In the genomic region with DNA sequence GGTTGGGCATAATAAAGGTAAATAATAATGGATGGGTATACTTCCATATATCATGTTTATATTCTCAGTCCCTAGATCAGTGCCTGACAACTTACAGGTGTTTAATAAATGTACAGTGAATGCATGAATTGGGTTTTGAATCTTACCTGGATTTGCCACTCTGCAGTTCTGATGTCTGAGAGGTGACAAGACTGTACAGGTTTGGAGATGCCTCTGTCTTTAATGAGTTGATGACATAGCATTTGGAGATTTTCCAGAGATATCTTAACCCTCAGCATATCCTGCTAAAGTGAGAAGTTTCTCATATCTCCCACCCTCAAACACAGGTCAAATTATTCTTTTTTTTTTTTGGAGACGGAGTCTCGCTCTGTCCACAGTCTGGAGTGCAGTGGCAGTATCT, we compare ENCODE assay signal across 14 cellular contexts. TPM values are rescaled to one million over a fixed set of nuclear protein-coding genes. Genes with fewer than 3 reads are reported as not detected.
DNase-seq lines count a peak whose midpoint lies in the region; ATAC-seq and TF ChIP-seq lines count a peak whose summit lies in the region.
"Had no signal": no experiment of that assay in that cellular context is flagged by ENCODE, and none has a peak within 500 bp of the region (broad histone marks: within the 10 kb centered on the region; RNA-seq: fewer than 3 reads in every experiment).

No MANE protein-coding gene starts in this region.

- intact Hi-C loops in CD4-positive, alpha-beta memory T cell (cut with micrococcal nuclease) = no loop called here
- intact Hi-C loops in lower lobe of right lung (cut with DNase I) = no loop called here

- H3K36me3 Mint-ChIP-seq in CD4-positive, alpha-beta memory T cell = peaks cover 0 to 23% of the 10 kb centered on the region in 2 donors
- H3K36me3 Mint-ChIP-seq in activated naive CD8-positive, alpha-beta T cell treated with anti-CD3 and anti-CD28 coated beads, Interleukin-2, amount 50 U/mL, for 24 hours (ENCODE audit: low read depth) = peaks cover 4% of the 10 kb centered on the region
- peaks cover 38% of the 10 kb centered on the region for H3K36me3 Mint-ChIP-seq in effector memory CD8-positive, alpha-beta T cell (ENCODE audit: insufficient read depth)

- H3K27ac Mint-ChIP-seq in CD4-positive, alpha-beta memory T cell = peak overlapping the region in 4 of 7 donors; percentile 17 to 79 (median 45)
- H3K27ac Mint-ChIP-seq in activated naive CD8-positive, alpha-beta T cell treated with anti-CD3 and anti-CD28 coated beads, Interleukin-2, amount 50 U/mL, for 24 hours = no peak overlapping the region
- H3K27ac Mint-ChIP-seq in effector memory CD8-positive, alpha-beta T cell = peak overlapping the region in 1 of 2 donors; percentile 99
- H3K27ac Mint-ChIP-seq: activated B cell treated with CpG ODN at 0.5 μM for 24 hours; activated T-helper 2 cell treated with anti-CD3 and anti-CD28 coated beads, Interferon-gamma antibody, Interleukin-2, Interleukin-4, amounts not matched to agents 10 μg/mL and 5 μg/mL and 100 μg/mL, durations not matched to agents 14 hours and 24 hours and 36 hours; HFFc6 had no signal

- H4K20me1 ChIP-seq in Karpas-422 (ENCODE audit: insufficient read depth, low read depth, low read length) = peaks cover 14% of the 10 kb centered on the region

- CTCF ChIA-PET in CD4-positive, alpha-beta memory T cell (lab: Charles Lee; ENCODE audit: partially characterized antibody) = no interaction called here

- H3K4me3 ChIP-seq in ACC112 (ENCODE audit: low read depth, low read length) = peak overlapping the region; percentile 91; the same call in 1 of the 2 replicates
- no peak overlapping the region for H3K4me3 ChIP-seq in CD4-positive, alpha-beta memory T cell (ENCODE audit: low read length in 2 of 2)
- H3K4me3 ChIP-seq in lower lobe of right lung = peak overlapping the region; percentile 73
- H3K4me3 ChIP-seq in Karpas-422 (ENCODE audit: low read length) = no peak overlapping the region

- H3K27me3 Mint-ChIP-seq in CD4-positive, alpha-beta memory T cell = no peaks in the 10 kb centered on the region
- no peaks in the 10 kb centered on the region for H3K27me3 Mint-ChIP-seq in activated naive CD8-positive, alpha-beta T cell treated with anti-CD3 and anti-CD28 coated beads, Interleukin-2, amount 50 U/mL, for 24 hours
- no peaks in the 10 kb centered on the region for H3K27me3 Mint-ChIP-seq in effector memory CD8-positive, alpha-beta T cell
- H3K27me3 Mint-ChIP-seq: activated B cell treated with CpG ODN at 0.5 μM for 24 hours had no signal

- POLR2A ChIA-PET in CD4-positive, alpha-beta memory T cell (lab: Charles Lee; ENCODE audit: partially characterized antibody) = no interaction called here

- H3K27me3 ChIP-seq in ACC112 (ENCODE audit: insufficient read depth, low read length) (no peaks in the 10 kb centered on the region), lower lobe of right lung (ENCODE audit: low read depth) (no peaks in the 10 kb centered on the region), Karpas-422 (ENCODE audit: low read length) (no peaks in the 10 kb centered on the region)
- no peaks in the 10 kb centered on the region for H3K27me3 ChIP-seq in CD4-positive, alpha-beta memory T cell (ENCODE audit: insufficient read depth, low read length)

- no peak for TF ChIP-seq CTCF in lower lobe of right lung (IDR thresholded peaks at IDR 0.05)

- no peaks in the 10 kb centered on the region for H3K9me3 ChIP-seq in CD4-positive, alpha-beta memory T cell (ENCODE audit: control insufficient read depth in 1 of 2, low read length in 2 of 2)
- no peaks in the 10 kb centered on the region for H3K9me3 ChIP-seq in lower lobe of right lung
- H3K9me3 ChIP-seq in Karpas-422 (ENCODE audit: low read length) = no peaks in the 10 kb centered on the region

- peaks cover 5% of the 10 kb centered on the region for H3K4me1 ChIP-seq in ACC112 (ENCODE audit: control insufficient read depth, insufficient read depth, low read length, unreplicated experiment)
- peaks cover 30% of the 10 kb centered on the region for H3K4me1 ChIP-seq in CD4-positive, alpha-beta memory T cell (ENCODE audit: insufficient read depth, low read length)
- H3K4me1 ChIP-seq in lower lobe of right lung = peaks cover 40% of the 10 kb centered on the region
- peaks cover 38% of the 10 kb centered on the region for H3K4me1 ChIP-seq in Karpas-422 (ENCODE audit: low read length)

- H2AFZ ChIP-seq in ACC112 (ENCODE audit: low read length, unreplicated experiment) (no peak overlapping the region), Karpas-422 (ENCODE audit: low read length) (no peak overlapping the region)

- H3K27ac ChIP-seq in ACC112 (ENCODE audit: low read depth, low read length) (no peak overlapping the region), lower lobe of right lung (no peak overlapping the region), Karpas-422 (ENCODE audit: low read length) (no peak overlapping the region)
- no peak overlapping the region for H3K27ac ChIP-seq in CD4-positive, alpha-beta memory T cell (ENCODE audit: low read depth, low read length)

- H3K9me3 Mint-ChIP-seq in CD4-positive, alpha-beta memory T cell = peaks cover 0 to 2% (median 0%) of the 10 kb centered on the region in 8 donors
- no peaks in the 10 kb centered on the region for H3K9me3 Mint-ChIP-seq in activated naive CD8-positive, alpha-beta T cell treated with anti-CD3 and anti-CD28 coated beads, Interleukin-2, amount 50 U/mL, for 24 hours
- H3K9me3 Mint-ChIP-seq in effector memory CD8-positive, alpha-beta T cell = no peaks in the 10 kb centered on the region
- H3K9me3 Mint-ChIP-seq: activated B cell treated with CpG ODN at 0.5 μM for 24 hours; activated T-helper 2 cell treated with anti-CD3 and anti-CD28 coated beads, Interferon-gamma antibody, Interleukin-2, Interleukin-4, amounts not matched to agents 10 μg/mL and 5 μg/mL and 100 μg/mL, durations not matched to agents 14 hours and 24 hours and 36 hours; HFFc6 had no signal

- H3K4me2 ChIP-seq in Karpas-422 (ENCODE audit: low read depth, low read length, poor library complexity, severe bottlenecking) = no peak overlapping the region

- no peak overlapping the region for H3K9ac ChIP-seq in Karpas-422 (ENCODE audit: low read length)

- DNase-seq in CD4-positive, alpha-beta memory T cell = no peak
- no peak for DNase-seq in activated naive CD8-positive, alpha-beta T cell treated with anti-CD3 and anti-CD28 coated beads, Interleukin-2, amount 50 U/mL, for 24 hours
- no peak for DNase-seq in lower lobe of right lung
- no peak for DNase-seq in UCSD-AML1 (lab: John Stamatoyannopoulos, UW; ENCODE audit: unreplicated experiment)
- DNase-seq in effector memory CD8-positive, alpha-beta T cell = no peak
- DNase-seq in Karpas-422 = no peak
- DNase-seq: activated B cell treated with CpG ODN at 0.5 μM for 24 hours, HFFc6, NCI-H524 treated with DMSO at 0.1 percent for 48 hours had no signal

- no peaks in the 10 kb centered on the region for H3K9me2 ChIP-seq in Karpas-422 (replicated peaks; ENCODE audit: insufficient read depth, low read length)

- peak overlapping the region in 7 of 8 donors; percentile 27 to 98 (median 64) for H3K4me3 Mint-ChIP-seq in CD4-positive, alpha-beta memory T cell
- peak overlapping the region; percentile 45 for H3K4me3 Mint-ChIP-seq in activated naive CD8-positive, alpha-beta T cell treated with anti-CD3 and anti-CD28 coated beads, Interleukin-2, amount 50 U/mL, for 24 hours
- H3K4me3 Mint-ChIP-seq in effector memory CD8-positive, alpha-beta T cell = no peak overlapping the region

- H3K36me3 ChIP-seq in ACC112 (ENCODE audit: insufficient read depth, low read length) = no peaks in the 10 kb centered on the region
- no peaks in the 10 kb centered on the region for H3K36me3 ChIP-seq in CD4-positive, alpha-beta memory T cell (ENCODE audit: insufficient read depth, low read length)
- H3K36me3 ChIP-seq in lower lobe of right lung = no peaks in the 10 kb centered on the region
- H3K36me3 ChIP-seq in Karpas-422 (ENCODE audit: insufficient read depth, low read length) = no peaks in the 10 kb centered on the region

- H3K79me2 ChIP-seq in ACC112 (ENCODE audit: control insufficient read depth, insufficient read depth, low read length, unreplicated experiment) (peaks cover 48% of the 10 kb centered on the region), Karpas-422 (ENCODE audit: low read length) (peaks cover 57% of the 10 kb centered on the region)

- H3K4me1 Mint-ChIP-seq in CD4-positive, alpha-beta memory T cell = peaks cover 23 to 43% (median 36%) of the 10 kb centered on the region in 4 donors
- peaks cover 28% of the 10 kb centered on the region for H3K4me1 Mint-ChIP-seq in activated naive CD8-positive, alpha-beta T cell treated with anti-CD3 and anti-CD28 coated beads, Interleukin-2, amount 50 U/mL, for 24 hours
- H3K4me1 Mint-ChIP-seq in effector memory CD8-positive, alpha-beta T cell (ENCODE audit: low read depth in 2 of 2) = peaks cover 28 to 48% of the 10 kb centered on the region in 2 donors

- ATAC-seq in activated naive CD8-positive, alpha-beta T cell treated with anti-CD3 and anti-CD28 coated beads, Interleukin-2, amount 50 U/mL, for 24 hours = no peak
- ATAC-seq in lower lobe of right lung (no peak), GM19463 (IDR thresholded peaks at IDR 0.05; ENCODE audit: unreplicated experiment) (no peak)
- ATAC-seq in effector memory CD8-positive, alpha-beta T cell (replicated peaks) = no peak
- ATAC-seq: Right ventricle myocardium inferior, sciatic nerve had no signal

RNA-seq across cellular contexts. Expression of gene ANKS1A, which starts 2.2 kb away (rescaled TPM):
- total RNA-seq in CD4-positive, alpha-beta memory T cell = 10 to 100 TPM; 13.7 to 15.6 TPM
- 1 to 10 TPM; 1.2 to 5.2 TPM for polyA plus RNA-seq in CD4-positive, alpha-beta memory T cell
- total RNA-seq in lower lobe of right lung = 48.1 TPM
- total RNA-seq in Karpas-422 (2014; rRNA removed; shearing (Covaris generic); ENCODE audit: low replicate concordance) = 7.0 and 10.3 TPM in 2 replicates

RNA-seq across cellular contexts. Expression of gene TAF11, which starts 3.5 kb away (rescaled TPM):
- 10 to 100 TPM; 25.3 to 26.1 TPM for total RNA-seq in CD4-positive, alpha-beta memory T cell
- 10 to 100 TPM; 16.5 to 19.8 TPM for polyA plus RNA-seq in CD4-positive, alpha-beta memory T cell
- 20.7 TPM for total RNA-seq in lower lobe of right lung
- total RNA-seq in Karpas-422 (2014; rRNA removed; shearing (Covaris generic); ENCODE audit: low replicate concordance) = 15.9 and 19.1 TPM in 2 replicates

Comparison
In these comparisons a context has a peak if more than half of its experiments do, and no peak if none do; other contexts are left out.
1. H3K4me3 ChIP-seq: peak in ACC112 (single experiment) and lower lobe of right lung (single experiment); none in CD4-positive, alpha-beta memory T cell (0 of 2) and Karpas-422 (single experiment).
2. H3K4me3 Mint-ChIP-seq: peak in CD4-positive, alpha-beta memory T cell (7 of 8) and activated naive CD8-positive, alpha-beta T cell treated with anti-CD3 and anti-CD28 coated beads, Interleukin-2, amount 50 U/mL, for 24 hours (single experiment); none in effector memory CD8-positive, alpha-beta T cell (0 of 2).